Comparison of ENCODE assay signal across 13 cellular contexts in the genomic region with DNA sequence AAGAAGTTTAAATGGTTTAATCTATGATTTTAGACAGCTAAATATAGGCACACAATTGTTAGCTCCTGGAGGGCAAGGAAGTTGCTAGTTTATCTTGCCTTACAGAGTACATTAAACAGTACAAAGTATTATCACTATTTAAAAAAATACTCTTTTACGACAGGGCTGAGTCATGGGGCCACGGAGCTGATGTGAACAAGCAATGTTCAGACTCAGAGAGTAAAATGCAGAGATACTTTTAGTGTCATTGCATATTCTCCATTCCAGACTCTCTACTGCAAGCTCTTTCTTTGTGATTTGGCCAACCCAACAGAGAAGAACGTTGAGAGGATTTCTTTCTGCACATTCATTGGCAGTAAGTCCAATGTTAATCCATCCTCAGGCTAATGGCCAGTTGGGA.
DNase-seq lines count a peak whose midpoint lies in the region; ATAC-seq, FAIRE-seq and TF ChIP-seq lines count a peak whose summit lies in the region.
"Had no signal": no experiment of that assay in that cellular context is flagged by ENCODE, and none has a peak within 500 bp of the region (broad histone marks: within the 10 kb centered on the region; RNA-seq: fewer than 3 reads in every experiment).

No MANE protein-coding gene starts in this region.

- CTCF ChIA-PET in endothelial cell of umbilical vein (lab: Charles Lee): interaction anchor here (1.4 kb wide), 1 partner anchor 22 kb away, joined by 4 read pairs; no protein-coding TSS in a partner anchor

- H3K9me3 Mint-ChIP-seq in glutamatergic neuron (ENCODE audit: unreplicated experiment): no peaks in the 10 kb centered on the region
- H3K9me3 Mint-ChIP-seq in H9: peaks cover 5 to 8% of the 10 kb centered on the region in 2 experiments; a peak in 4 of 5 replicates

- TF ChIP-seq POLR2A in endothelial cell of umbilical vein (IDR thresholded peaks at IDR 0.05; ENCODE audit: low read depth, low read length) (no peak), sigmoid colon (IDR thresholded peaks at IDR 0.05) (no peak)

- no peak overlapping the region for H3K18ac ChIP-seq in H9 (ENCODE audit: insufficient read length, low read depth, low read length)

- intact Hi-C loops in endothelial cell of umbilical vein (cut with micrococcal nuclease) (no loop called here), mucosa of descending colon (cut with DNase I, micrococcal nuclease) (loop anchor here in 1 of 2 donors (5.0 kb wide), 1 partner anchor 211 kb away; no protein-coding TSS in a partner anchor), sigmoid colon (cut with DNase I) (no loop called here)

- H3K27me3 ChIP-seq in MG63: no peaks in the 10 kb centered on the region
- H3K27me3 ChIP-seq in endothelial cell of umbilical vein (ENCODE audit: control insufficient read depth in 2 of 2, insufficient read depth in 2 of 2, low read length in 2 of 2): no peaks in the 10 kb centered on the region
- no peaks in the 10 kb centered on the region for H3K27me3 ChIP-seq in H9 (ENCODE audit: insufficient read depth, low read length)
- H3K27me3 ChIP-seq in sigmoid colon: no peaks in the 10 kb centered on the region

- TF ChIP-seq EP300 in sigmoid colon (IDR thresholded peaks at IDR 0.05): no peak

- DNase-seq in AG10803 (ENCODE audit: low read depth) (peak; percentile 83), MG63 (peak; percentile 22), endothelial cell of umbilical vein (ENCODE audit: low read depth, low spot score) (no peak), mucosa of descending colon (peak in 2 of 3 donors; percentile 38 to 42), glutamatergic neuron (no peak), H9 (no peak), sigmoid colon (no peak)
- no peak for DNase-seq in activated CD4-positive, alpha-beta T cell treated with anti-CD3 and anti-CD28 coated beads for 4 hours
- DNase-seq: AML-193, cerebellar nuclear complex, NCI-H1092 treated with DMSO at 0.1 percent for 48 hours, substantia nigra had no signal

- no peaks in the 10 kb centered on the region for H3K4me1 Mint-ChIP-seq in glutamatergic neuron (ENCODE audit: low read depth, unreplicated experiment)
- peaks cover 0 to 4% of the 10 kb centered on the region in 2 experiments; a peak in 2 of 4 replicates for H3K4me1 Mint-ChIP-seq in H9

- H3K27ac ChIP-seq in endothelial cell of umbilical vein (ENCODE audit: insufficient read depth, low read depth, low read length): no peak overlapping the region
- H3K27ac ChIP-seq in H9 (ENCODE audit: insufficient read length, low read depth, low read length): no peak overlapping the region
- H3K27ac ChIP-seq in sigmoid colon: no peak overlapping the region

- H3K27ac Mint-ChIP-seq in glutamatergic neuron (ENCODE audit: unreplicated experiment): no peak overlapping the region
- H3K27ac Mint-ChIP-seq in H9: no peak overlapping the region
- H3K27ac Mint-ChIP-seq: activated naive CD4-positive, alpha-beta T cell treated with anti-CD3 and anti-CD28 coated beads, Interleukin-2, amount 50 U/mL, for 72 hours had no signal

- POLR2A ChIA-PET in endothelial cell of umbilical vein (lab: Charles Lee): no interaction called here

- H3K4ac ChIP-seq in H9 (ENCODE audit: low read depth, low read length): no peak overlapping the region

- dilution Hi-C loops in endothelial cell of umbilical vein (cut with MboI; ENCODE audit: extremely low pct_ligation_motif_present, low sequenced_read_pairs): no loop called here

- no peaks in the 10 kb centered on the region for H3K27me3 Mint-ChIP-seq in glutamatergic neuron (ENCODE audit: unreplicated experiment)
- H3K27me3 Mint-ChIP-seq in H9 (ENCODE audit: low read depth): no peaks in the 10 kb centered on the region

- no peaks in the 10 kb centered on the region for H3K79me1 ChIP-seq in H9 (ENCODE audit: insufficient read depth, low read depth, low read length, poor library complexity, severe bottlenecking)

- no peak overlapping the region for H4K91ac ChIP-seq in H9 (ENCODE audit: insufficient read length, low read depth, low read length)

- WGBS in H9 (ENCODE audit: extremely low coverage, insufficient read length, low lambda C conversion rate): no CpG with 5 or more reads among the region's 3 CpGs
- 15 to 66% methylated on average over 3 of the region's 3 CpGs for WGBS in sigmoid colon, 2 donors

- H4K20me1 ChIP-seq in endothelial cell of umbilical vein (replicated peaks; ENCODE audit: control insufficient read depth, extremely low read depth, insufficient read depth, low read length) (no peaks in the 10 kb centered on the region), H9 (ENCODE audit: control insufficient read depth, insufficient read depth, insufficient read length) (no peaks in the 10 kb centered on the region)

- no peak overlapping the region for H3K4me3 ChIP-seq in AG10803 (ENCODE audit: low read length)
- no peak overlapping the region for H3K4me3 ChIP-seq in MG63
- no peak overlapping the region for H3K4me3 ChIP-seq in endothelial cell of umbilical vein (replicated peaks in 1 of 3; ENCODE audit: insufficient read depth in 1 of 3, low read depth in 1 of 3, low read length in 3 of 3)
- H3K4me3 ChIP-seq in mucosa of descending colon: no peak overlapping the region
- H3K4me3 ChIP-seq in sigmoid colon: no peak overlapping the region

- no peak overlapping the region for H3K23ac ChIP-seq in H9 (ENCODE audit: insufficient read length, low read depth, low read length)

- no peak overlapping the region for H3K4me2 ChIP-seq in endothelial cell of umbilical vein (ENCODE audit: insufficient read depth, low read length)
- H3K4me2 ChIP-seq in H9 (ENCODE audit: insufficient read depth, insufficient read length, low read length): no peak overlapping the region

- H4K5ac ChIP-seq in H9 (ENCODE audit: insufficient read length, low read depth, low read length): no peak overlapping the region

- H3K4me3 Mint-ChIP-seq in glutamatergic neuron (ENCODE audit: unreplicated experiment): no peak overlapping the region
- H3K4me3 Mint-ChIP-seq in H9: no peak overlapping the region

- H3K9ac ChIP-seq in endothelial cell of umbilical vein (replicated peaks; ENCODE audit: extremely low read depth, insufficient read depth, low read length): no peak overlapping the region
- H3K9ac ChIP-seq in H9 (ENCODE audit: extremely low read depth, insufficient read length, low read length): no peak overlapping the region

- H2AFZ ChIP-seq in endothelial cell of umbilical vein (ENCODE audit: low read depth, low read length) (peak overlapping the region; percentile 53), H9 (ENCODE audit: low read length) (no peak overlapping the region)

- H3K36me3 Mint-ChIP-seq in glutamatergic neuron (ENCODE audit: unreplicated experiment): peaks cover 4% of the 10 kb centered on the region
- peaks cover 3 to 5% (median 4%) of the 10 kb centered on the region in 3 experiments; a peak in 4 of 7 replicates for H3K36me3 Mint-ChIP-seq in H9 (ENCODE audit: insufficient read depth in 1 of 3, low read depth in 3 of 3)
- H3K36me3 Mint-ChIP-seq: activated naive CD4-positive, alpha-beta T cell treated with anti-CD3 and anti-CD28 coated beads, Interleukin-2, amount 50 U/mL, for 72 hours had no signal

- no peak overlapping the region for H2BK15ac ChIP-seq in H9 (ENCODE audit: low read depth, low read length)

- TF ChIP-seq CTCF in AG10803 (conservative IDR thresholded peaks at IDR 0.05; ENCODE audit: low read length) (no peak), endothelial cell of umbilical vein (IDR thresholded peaks at IDR 0.05; ENCODE audit: extremely low read depth in 1 of 2, insufficient read depth in 1 of 2, low read depth in 1 of 2, low read length in 2 of 2) (no peak), mucosa of descending colon (IDR thresholded peaks at IDR 0.05) (no peak), glutamatergic neuron (IDR thresholded peaks at IDR 0.05; ENCODE audit: partially characterized antibody, unreplicated experiment) (no peak), H9 (conservative IDR thresholded peaks at IDR 0.05) (no peak), sigmoid colon (IDR thresholded peaks at IDR 0.05) (no peak)

- ATAC-seq in mucosa of descending colon: peak; percentile 81
- ATAC-seq: activated naive CD4-positive, alpha-beta T cell treated with anti-CD3 and anti-CD28 coated beads, Interleukin-2, amount 50 U/mL, for 72 hours had no signal

- no peak overlapping the region for H3T11ph ChIP-seq in H9 (ENCODE audit: low read length)

- H2BK120ac ChIP-seq in H9 (ENCODE audit: low read depth, low read length, poor library complexity, severe bottlenecking): no peak overlapping the region

- H4K8ac ChIP-seq in H9 (replicated peaks; ENCODE audit: insufficient read length, low read depth, low read length): no peak overlapping the region

- no peak overlapping the region for H2BK5ac ChIP-seq in H9 (ENCODE audit: insufficient read length, low read length)

- H3K9me3 ChIP-seq in MG63: peaks cover 3% of the 10 kb centered on the region; the same call in 1 of the 2 replicates
- no peaks in the 10 kb centered on the region for H3K9me3 ChIP-seq in endothelial cell of umbilical vein (replicated peaks; ENCODE audit: control insufficient read depth, insufficient read depth, low read length)
- no peaks in the 10 kb centered on the region for H3K9me3 ChIP-seq in mucosa of descending colon
- no peaks in the 10 kb centered on the region for H3K9me3 ChIP-seq in H9 (ENCODE audit: control insufficient read depth, low read depth, low read length)
- no peaks in the 10 kb centered on the region for H3K9me3 ChIP-seq in sigmoid colon

- H2BK12ac ChIP-seq in H9 (ENCODE audit: insufficient read length, low read depth, low read length): no peak overlapping the region

- BruUV-seq in endothelial cell of umbilical vein (replicated peaks; lab: Mats Ljungman, UMichigan): no TSS peak

- H3K14ac ChIP-seq in H9 (ENCODE audit: insufficient read depth, low read length): no peak overlapping the region

- FAIRE-seq in endothelial cell of umbilical vein (lab: Jason Lieb, UNC): peak; percentile 4

- no peaks in the 10 kb centered on the region for H3K23me2 ChIP-seq in H9 (ENCODE audit: insufficient read length, low read depth, low read length, poor library complexity, severe bottlenecking)

- no peak overlapping the region for H3K56ac ChIP-seq in H9 (ENCODE audit: insufficient read length, low read depth, low read length)

- H3K79me2 ChIP-seq in endothelial cell of umbilical vein (ENCODE audit: control insufficient read depth, insufficient read depth, low read length) (no peaks in the 10 kb centered on the region), H9 (ENCODE audit: insufficient read depth, low read length) (no peaks in the 10 kb centered on the region)

- H3K9me1 ChIP-seq in endothelial cell of umbilical vein (replicated peaks; ENCODE audit: control insufficient read depth, extremely low read depth, insufficient read depth, low read length): no peaks in the 10 kb centered on the region

- H3K4me1 ChIP-seq in endothelial cell of umbilical vein (ENCODE audit: control insufficient read depth, extremely low read depth, insufficient read depth, low read length) (peaks cover 3% of the 10 kb centered on the region), mucosa of descending colon (ENCODE audit: low read depth) (no peaks in the 10 kb centered on the region), H9 (ENCODE audit: insufficient read depth, low read length) (no peaks in the 10 kb centered on the region), sigmoid colon (no peaks in the 10 kb centered on the region)

- H2AK5ac ChIP-seq in H9 (ENCODE audit: insufficient read length, low read length): no peak overlapping the region

- no peaks in the 10 kb centered on the region for H3K36me3 ChIP-seq in MG63
- H3K36me3 ChIP-seq in endothelial cell of umbilical vein (ENCODE audit: control insufficient read depth in 2 of 2, extremely low read depth in 1 of 2, insufficient read depth in 2 of 2, low read length in 2 of 2): no peaks in the 10 kb centered on the region
- H3K36me3 ChIP-seq in mucosa of descending colon (ENCODE audit: low read depth): no peaks in the 10 kb centered on the region
- no peaks in the 10 kb centered on the region for H3K36me3 ChIP-seq in sigmoid colon

- H2BK20ac ChIP-seq in H9 (ENCODE audit: low read depth, low read length, poor library complexity, severe bottlenecking): no peak overlapping the region

Comparison
In these comparisons a context has a peak if more than half of its experiments do, and no peak if none do; other contexts are left out.
1. DNase-seq: peak in AG10803 (single experiment), MG63 (single experiment) and mucosa of descending colon (2 of 3); none in endothelial cell of umbilical vein (single experiment), glutamatergic neuron (single experiment), activated CD4-positive, alpha-beta T cell treated with anti-CD3 and anti-CD28 coated beads for 4 hours (0 of 2), H9 (single experiment) and sigmoid colon (single experiment).